In genomic region chr9:136944094-136944518, GRCh38 we compare ENCODE assay signal across 8 cellular contexts. TPM values are rescaled to one million over a fixed set of nuclear protein-coding genes. Genes with fewer than 3 reads are reported as not detected.
DNase-seq lines count a peak whose midpoint lies in the region; ATAC-seq and TF ChIP-seq lines count a peak whose summit lies in the region.

No MANE protein-coding gene starts in this region.

- CTCF ChIA-PET in PC-3 (lab: Charles Lee): interaction anchor here (1.1 kb wide), 1 partner anchor 52 kb away, joined by 3 read pairs; the partner anchor contains the start of gene CLIC3

- peak; percentile 57 for DNase-seq in activated gamma-delta T cell (lab: John Stamatoyannopoulos, UW)
- no peak for DNase-seq in activated gamma-delta T cell treated with Interleukin-2 at 50 U/mL for 16 hours
- DNase-seq in PC-3: peak; percentile 31
- no peak for DNase-seq in dorsolateral prefrontal cortex
- no peak for DNase-seq in mesothelial cell of epicardium (ENCODE audit: low spot score in 2 of 2, unreplicated experiment in 2 of 2)
- no peak for DNase-seq in vagina (ENCODE audit: extremely low spot score in 2 of 2)
- no peak for DNase-seq in kidney tubule cell (ENCODE audit: low spot score)

- H3K27me3 ChIP-seq in PC-3 (ENCODE audit: low read length) (no peaks in the 10 kb centered on the region), dorsolateral prefrontal cortex (no peaks in the 10 kb centered on the region), vagina (no peaks in the 10 kb centered on the region)

- H3K79me2 ChIP-seq in PC-3 (ENCODE audit: low read length): peaks cover 26% of the 10 kb centered on the region

- H3K9me3 ChIP-seq in PC-3 (ENCODE audit: low read length): no peaks in the 10 kb centered on the region
- no peaks in the 10 kb centered on the region for H3K9me3 ChIP-seq in vagina

- POLR2A ChIA-PET in PC-3 (lab: Charles Lee; ENCODE audit: unreplicated experiment): interaction anchor here (0.5 to 0.6 kb wide), 2 partner anchors 48 to 219 kb away, joined by 5 to 6 read pairs; partner anchors contain the start of gene PAXX

- H3K9ac ChIP-seq in PC-3 (ENCODE audit: low read length): peak overlapping the region; percentile 83

- H3K36me3 ChIP-seq in PC-3 (ENCODE audit: low read depth, low read length) (no peaks in the 10 kb centered on the region; the same call in 1 of the 2 replicates), vagina (peaks cover 0 to 38% of the 10 kb centered on the region in 2 donors)

- H2AFZ ChIP-seq in PC-3 (ENCODE audit: low read length): no peak overlapping the region

- H3K4me3 Mint-ChIP-seq in mesothelial cell of epicardium: peak overlapping the region; percentile 70

- peak overlapping the region; percentile 98 for H3K4me2 ChIP-seq in PC-3 (ENCODE audit: low read length)

- H3K4me1 Mint-ChIP-seq in mesothelial cell of epicardium: peaks cover 8% of the 10 kb centered on the region

- intact Hi-C loops in PC-3 (cut with micrococcal nuclease): loop anchor here (2.0 kb wide), 1 partner anchor 57 kb away; the partner anchor contains the start of gene TRAF2
- intact Hi-C loops in dorsolateral prefrontal cortex (cut with DNase I): loop anchor here (1.0 to 5.0 kb wide), 7 partner anchors 33 to 157 kb away; partner anchors contain the start of genes TRAF2 (in 2 of the 2), AJM1 (in 1 of the 2) and PTGDS (in 1 of the 2)
- intact Hi-C loops in vagina (cut with DNase I): loop anchor here (2.0 to 5.0 kb wide), 2 partner anchors 83 to 95 kb away; partner anchors contain the start of genes ABCA2 and PHPT1

- H4K20me1 ChIP-seq in PC-3 (ENCODE audit: low read length): no peaks in the 10 kb centered on the region

- H3F3A ChIP-seq in PC-3 (ENCODE audit: low read length, unreplicated experiment): no peaks in the 10 kb centered on the region

- H3K4me1 ChIP-seq in PC-3 (ENCODE audit: insufficient read depth, low read length) (peaks cover 8% of the 10 kb centered on the region; the same call in 1 of the 2 replicates), vagina (peaks cover 41% of the 10 kb centered on the region)

- peaks cover 11% of the 10 kb centered on the region for H3K36me3 Mint-ChIP-seq in mesothelial cell of epicardium

- no peaks in the 10 kb centered on the region for H3K9me2 ChIP-seq in PC-3 (replicated peaks; ENCODE audit: low read length)

- H3K4me3 ChIP-seq in PC-3 (ENCODE audit: low read length) (peak overlapping the region; percentile 71), dorsolateral prefrontal cortex (peak overlapping the region; percentile 62 to 98 (median 87)), vagina (peak overlapping the region; percentile 60 to 83)

- H3K9me3 Mint-ChIP-seq in mesothelial cell of epicardium: no peaks in the 10 kb centered on the region

- no peak overlapping the region for H3K27ac ChIP-seq in PC-3 (ENCODE audit: low read length)
- H3K27ac ChIP-seq in dorsolateral prefrontal cortex: peak overlapping the region; percentile 12 to 98 (median 88)
- H3K27ac ChIP-seq in vagina: peak overlapping the region; percentile 77

- TF ChIP-seq POLR2A in vagina (IDR thresholded peaks at IDR 0.05): no peak

- no peak overlapping the region for H3K27ac Mint-ChIP-seq in mesothelial cell of epicardium

- BruUV-seq in PC-3 (replicated peaks; lab: Mats Ljungman, UMichigan): no TSS peak

- no peaks in the 10 kb centered on the region for H3K27me3 Mint-ChIP-seq in mesothelial cell of epicardium (ENCODE audit: low read depth)

- TF ChIP-seq CTCF in PC-3 (conservative IDR thresholded peaks at IDR 0.05; ENCODE audit: low read depth, low read length) (no peak), dorsolateral prefrontal cortex (IDR thresholded peaks at IDR 0.05 in 54 of 56, conservative IDR thresholded peaks at IDR 0.05 in 2 of 56; ENCODE audit: low read depth in 1 of 56, partially characterized antibody in 56 of 56) (peak in 3 of 56 donors; percentile 12 to 15 (median 14)), mesothelial cell of epicardium (IDR thresholded peaks at IDR 0.05; ENCODE audit: unreplicated experiment) (no peak), vagina (IDR thresholded peaks at IDR 0.05) (no peak)

- ATAC-seq in HG02610 (IDR thresholded peaks at IDR 0.05; ENCODE audit: unreplicated experiment) (peak; percentile 29), PC-3 (peak; percentile 50)

RNA-seq across cellular contexts. Expression of gene FBXW5, which starts 0.4 kb away (rescaled TPM):
- total RNA-seq in PC-3 (2014; rRNA removed): 138 and 159 TPM in 2 replicates
- total RNA-seq in dorsolateral prefrontal cortex: 100 to 1,000 TPM in 22 of 120 experiments, 10 to 100 TPM in 98; 66.7 to 121 (median 89.9) TPM
- 58.9 to 62.3 TPM (median 59.8 TPM) in 3 replicates for total RNA-seq in mesothelial cell of epicardium
- 125 TPM for total RNA-seq in vagina

RNA-seq across cellular contexts. Expression of gene C8G, which starts 0.9 kb away (rescaled TPM):
- total RNA-seq in PC-3 (2014; rRNA removed): 0.77 TPM in 1 of 2 replicates, not detected in the other
- 1 to 10 TPM in 95 of 120 experiments, under 1 TPM in 1, not detected in 24; 1.00 to 6.0 (median 2.2) TPM for total RNA-seq in dorsolateral prefrontal cortex
- total RNA-seq in mesothelial cell of epicardium: 1.5 to 2.5 TPM (median 1.5 TPM) in 3 replicates
- total RNA-seq in vagina: not detected

RNA-seq across cellular contexts. Expression of gene LCN12, which starts 8.0 kb away (rescaled TPM):
- total RNA-seq in PC-3 (2014; rRNA removed) (0.55 TPM in 1 of 2 replicates, not detected in the other), dorsolateral prefrontal cortex (10 to 100 TPM in 108 of 120 experiments, 1 to 10 TPM in 12; 5.2 to 34.4 (median 16.7) TPM), mesothelial cell of epicardium (13.3 to 15.9 TPM (median 13.8 TPM) in 3 replicates), vagina (not detected)

RNA-seq across cellular contexts. Expression of gene PTGDS, which starts 33.2 kb away (rescaled TPM):
- not detected in 2 replicates for total RNA-seq in PC-3 (2014; rRNA removed)
- 1,000 to 10,000 TPM; 1,122 to 4,894 (median 2,197) TPM for total RNA-seq in dorsolateral prefrontal cortex
- 52.6 to 58.0 TPM (median 53.5 TPM) in 3 replicates for total RNA-seq in mesothelial cell of epicardium
- 301 TPM for total RNA-seq in vagina

RNA-seq across cellular contexts. Expression of gene LCNL1, which starts 38.7 kb away (rescaled TPM):
- total RNA-seq in PC-3 (2014; rRNA removed) (not detected in 2 replicates), dorsolateral prefrontal cortex (10 to 100 TPM in 119 of 120 experiments, 1 to 10 TPM in 1; 9.8 to 81.8 (median 27.3) TPM), mesothelial cell of epicardium (4.7 to 5.7 TPM (median 5.5 TPM) in 3 replicates), vagina (2.0 TPM)

Comparison
In these comparisons a context has a peak if more than half of its experiments do, and no peak if none do; other contexts are left out.
1. DNase-seq: peak in activated gamma-delta T cell (single experiment) and PC-3 (single experiment); none in activated gamma-delta T cell treated with Interleukin-2 at 50 U/mL for 16 hours (single experiment), dorsolateral prefrontal cortex (0 of 10), mesothelial cell of epicardium (0 of 2), vagina (0 of 2) and kidney tubule cell (single experiment).
2. Peak in every context shown above with its lines, with median percentiles within 50 percentile points of each other: H3K4me3 ChIP-seq.